7 cellular contexts compared by ENCODE assay signal in genomic region chr17:7022791-7023571, GRCh38. TPM values are rescaled to one million over a fixed set of nuclear protein-coding genes. Genes with fewer than 3 reads are reported as not detected.
DNase-seq lines count a peak whose midpoint lies in the region; ATAC-seq, FAIRE-seq and TF ChIP-seq lines count a peak whose summit lies in the region.

A gene with protein sequence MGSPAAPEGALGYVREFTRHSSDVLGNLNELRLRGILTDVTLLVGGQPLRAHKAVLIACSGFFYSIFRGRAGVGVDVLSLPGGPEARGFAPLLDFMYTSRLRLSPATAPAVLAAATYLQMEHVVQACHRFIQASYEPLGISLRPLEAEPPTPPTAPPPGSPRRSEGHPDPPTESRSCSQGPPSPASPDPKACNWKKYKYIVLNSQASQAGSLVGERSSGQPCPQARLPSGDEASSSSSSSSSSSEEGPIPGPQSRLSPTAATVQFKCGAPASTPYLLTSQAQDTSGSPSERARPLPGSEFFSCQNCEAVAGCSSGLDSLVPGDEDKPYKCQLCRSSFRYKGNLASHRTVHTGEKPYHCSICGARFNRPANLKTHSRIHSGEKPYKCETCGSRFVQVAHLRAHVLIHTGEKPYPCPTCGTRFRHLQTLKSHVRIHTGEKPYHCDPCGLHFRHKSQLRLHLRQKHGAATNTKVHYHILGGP (plus strand): TSS chr17:7023050. CDS start chr17:7023672, 622 bp downstream.

- FAIRE-seq in K562 (lab: Jason Lieb, UNC) = no peak

- no peak for TF ChIP-seq POLR2A in K562 (conservative IDR thresholded peaks at IDR 0.05)

- H2AFZ ChIP-seq in K562 (ENCODE audit: low read depth, low read length) = peak within 1 kb of the TSS; percentile 94

- no peaks in the 10 kb centered on the region for H4K20me1 ChIP-seq in K562 (replicated peaks; ENCODE audit: control insufficient read depth, insufficient read depth, low read length)

- H3K4me3 ChIP-seq in LNCaP clone FGC (ENCODE audit: low read depth, low read length) = peak within 1 kb of the TSS; percentile 32
- H3K4me3 ChIP-seq in K562 = peak within 1 kb of the TSS; percentile 24

- no peak for TF ChIP-seq RAD21 in K562 (CRISPR knock-in tag; conservative IDR thresholded peaks at IDR 0.05 in 1 of 2, IDR thresholded peaks at IDR 0.05 in 1 of 2)

- peaks cover 16% of the 10 kb centered on the region for H3K79me2 ChIP-seq in K562 (ENCODE audit: control insufficient read depth, insufficient read depth, low read length)

- intact Hi-C loops in K562 (cut with micrococcal nuclease) = loop anchor here (5.0 kb wide), 1 partner anchor 266 kb away; the partner anchor contains the start of gene XAF1

- no peak for DNase-seq in LNCaP clone FGC (ENCODE audit: low read depth)
- DNase-seq in K562 (ENCODE audit: extremely low read depth in 1 of 4, low spot score in 3 of 4) = no peak
- DNase-seq in iPS-NIHi7 (ENCODE audit: extremely low spot score) = peak; percentile 39
- no peak for DNase-seq in substantia nigra (lab: John Stamatoyannopoulos, UW)
- no peak for DNase-seq in NCI-H1694 (lab: John Stamatoyannopoulos, UW)
- no peak for DNase-seq in stimulated activated CD4-positive, alpha-beta T cell treated with anti-CD3 and anti-CD28 coated beads, Interleukin-4, amount 100 ng/mL, for 1 hour
- no peak for DNase-seq in NCI-H82 treated with DMSO at 0.1 percent for 48 hours (lab: John Stamatoyannopoulos, UW; ENCODE audit: unreplicated experiment)

- peaks cover 10% of the 10 kb centered on the region; the same call in 2 of the 3 replicates for H3K36me3 ChIP-seq in K562 (ENCODE audit: control insufficient read depth, insufficient read depth, low read length)

- POLR2A ChIA-PET in K562 (lab: Yijun Ruan, JAX) = interaction anchor here (1.0 kb wide), 1 partner anchor 13 kb away, joined by 4 read pairs; the partner anchor contains the start of gene SLC16A13

- H3K9me3 ChIP-seq in K562 (replicated peaks; ENCODE audit: control insufficient read depth, insufficient read depth, low read depth, low read length) = no peaks in the 10 kb centered on the region

- no peaks in the 10 kb centered on the region for H3K9me1 ChIP-seq in K562 (ENCODE audit: control insufficient read depth, insufficient read depth, low read length)

- ATAC-seq in K562 = no peak

- H3K4me1 ChIP-seq in K562 (replicated peaks in 1 of 2; ENCODE audit: control insufficient read depth in 2 of 2, insufficient read depth in 2 of 2, low read length in 2 of 2) = peaks cover 25 to 64% of the 10 kb centered on the region in 2 experiments

- H3K27ac ChIP-seq in K562 (ENCODE audit: extremely low read depth, low read depth, low read length) = peak within 1 kb of the TSS; percentile 62
- H3K27ac ChIP-seq in substantia nigra (ENCODE audit: low read depth, low read length, poor library complexity, severe bottlenecking) = peak within 1 kb of the TSS; percentile 35

- BruUV-seq in K562 (replicated peaks; lab: Mats Ljungman, UMichigan) = no TSS peak

- peak within 1 kb of the TSS; percentile 65 to 83 for H3K9ac ChIP-seq in K562 (ENCODE audit: insufficient read depth in 1 of 2, low read depth in 2 of 2, low read length in 2 of 2)

- in situ Hi-C loops in K562 (cut with MboI) = no loop called here

- no peak for TF ChIP-seq EP300 in K562 (IDR thresholded peaks at IDR 0.05; ENCODE audit: low read length)

- TF ChIP-seq CTCF in LNCaP clone FGC (IDR thresholded peaks at IDR 0.05; ENCODE audit: control insufficient read depth, extremely low read depth, insufficient read depth) (no peak), K562 (IDR thresholded peaks at IDR 0.05 in 2 of 3, conservative IDR thresholded peaks at IDR 0.05 in 1 of 3; ENCODE audit: insufficient read depth in 2 of 3, low read depth in 1 of 3, low read length in 3 of 3) (no peak)

- CTCF ChIA-PET in K562 (lab: Yijun Ruan, JAX; ENCODE audit: low intra/inter-chr PET ratio) = interaction anchor here (2.0 kb wide), 1 partner anchor 179 kb away, joined by 4 read pairs; no protein-coding TSS in a partner anchor

- peak within 1 kb of the TSS; percentile 68 for H3K4me2 ChIP-seq in K562 (ENCODE audit: insufficient read depth, low read length)

- no peaks in the 10 kb centered on the region for H3K27me3 ChIP-seq in K562 (ENCODE audit: control insufficient read depth in 2 of 2, insufficient read depth in 2 of 2, low read length in 2 of 2)

- WGBS in K562 (ENCODE audit: insufficient coverage, low coverage, missing lambda C conversion rate) = 86% methylated on average over 7 of the region's 46 CpGs

TF ChIP-seq in K562, 482 proteins besides CTCF, POLR2A, EP300 and RAD21:
- TF ChIP-seq, protein P1, sequence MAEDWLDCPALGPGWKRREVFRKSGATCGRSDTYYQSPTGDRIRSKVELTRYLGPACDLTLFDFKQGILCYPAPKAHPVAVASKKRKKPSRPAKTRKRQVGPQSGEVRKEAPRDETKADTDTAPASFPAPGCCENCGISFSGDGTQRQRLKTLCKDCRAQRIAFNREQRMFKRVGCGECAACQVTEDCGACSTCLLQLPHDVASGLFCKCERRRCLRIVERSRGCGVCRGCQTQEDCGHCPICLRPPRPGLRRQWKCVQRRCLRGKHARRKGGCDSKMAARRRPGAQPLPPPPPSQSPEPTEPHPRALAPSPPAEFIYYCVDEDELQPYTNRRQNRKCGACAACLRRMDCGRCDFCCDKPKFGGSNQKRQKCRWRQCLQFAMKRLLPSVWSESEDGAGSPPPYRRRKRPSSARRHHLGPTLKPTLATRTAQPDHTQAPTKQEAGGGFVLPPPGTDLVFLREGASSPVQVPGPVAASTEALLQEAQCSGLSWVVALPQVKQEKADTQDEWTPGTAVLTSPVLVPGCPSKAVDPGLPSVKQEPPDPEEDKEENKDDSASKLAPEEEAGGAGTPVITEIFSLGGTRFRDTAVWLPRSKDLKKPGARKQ (CRISPR knock-in tag; IDR thresholded peaks at IDR 0.05) = peak; percentile 89
- TF ChIP-seq ZNF143 (CRISPR knock-in tag; IDR thresholded peaks at IDR 0.05) (no peak), POLR2G (IDR thresholded peaks at IDR 0.05; ENCODE audit: low read depth, low read length) (0 out of 2 replicates have a peak, but pooled peaks have one; percentile 4), NCOA6 (IDR thresholded peaks at IDR 0.05) (0 out of 2 replicates have a peak, but pooled peaks have one; percentile 31)

RNA-seq across cellular contexts. Expression of the gene that starts here (rescaled TPM):
- total RNA-seq in K562 (2011; cell fraction: chromatin; rRNA removed; ENCODE audit: low replicate concordance) = 2.4 and 6.6 TPM in 2 replicates
- 4.7 and 6.3 TPM in 2 replicates for total RNA-seq in K562 (2011; cell fraction: nucleolus; rRNA removed)
- total RNA-seq in K562 (2011; cell fraction: nucleoplasm; rRNA removed) = 4.1 and 5.4 TPM in 2 replicates
- total RNA-seq in K562 (2014; rRNA removed) (4.7 and 5.0 TPM in 2 replicates), K562 (2014; rRNA removed; fragmentation: Illumina TruSeq; extraction: Trizol) (2.4 and 2.7 TPM in 2 replicates), K562 (2015; rRNA removed; fragmentation: Illumina TruSeq; extraction: Trizol) (3.5 and 3.6 TPM in 2 replicates), K562 (2021) (4.5 and 5.6 TPM in 2 replicates)
- polyA plus RNA-seq in K562 (2011; rRNA removed) (1.9 and 3.1 TPM in 2 replicates), K562 (2014; fragmentation: Illumina TruSeq; extraction: Trizol) (3.9 and 4.1 TPM in 2 replicates), K562 (2014; fragmentation: Nextera tagmentation; extraction: Ambion mirVana) (1 to 10 TPM in 1 of 2 experiments, under 1 TPM in 1; 0.89 to 1.2 TPM), K562 (2014; rRNA removed) (3.5 and 3.6 TPM in 2 replicates)
- polyA plus RNA-seq in K562 (2011; cell fraction: cytosol; rRNA removed) = 2.8 and 2.9 TPM in 2 replicates
- 5.5 and 5.9 TPM in 2 replicates for polyA plus RNA-seq in K562 (2011; cell fraction: nucleus; rRNA removed)
- polyA plus RNA-seq in K562 (2012) = 1.9 and 4.2 TPM in 2 replicates
- polyA minus RNA-seq in K562 (2011; rRNA and poly(A)+ RNA removed) = 2.0 and 2.8 TPM in 2 replicates
- 2.7 and 3.1 TPM in 2 replicates for polyA minus RNA-seq in K562 (2011; cell fraction: cytosol; rRNA and poly(A)+ RNA removed)
- 3.1 and 4.0 TPM in 2 replicates for polyA minus RNA-seq in K562 (2011; cell fraction: nucleus; rRNA and poly(A)+ RNA removed)
